ENCODE assay signal across 8 cellular contexts in the genomic region with DNA sequence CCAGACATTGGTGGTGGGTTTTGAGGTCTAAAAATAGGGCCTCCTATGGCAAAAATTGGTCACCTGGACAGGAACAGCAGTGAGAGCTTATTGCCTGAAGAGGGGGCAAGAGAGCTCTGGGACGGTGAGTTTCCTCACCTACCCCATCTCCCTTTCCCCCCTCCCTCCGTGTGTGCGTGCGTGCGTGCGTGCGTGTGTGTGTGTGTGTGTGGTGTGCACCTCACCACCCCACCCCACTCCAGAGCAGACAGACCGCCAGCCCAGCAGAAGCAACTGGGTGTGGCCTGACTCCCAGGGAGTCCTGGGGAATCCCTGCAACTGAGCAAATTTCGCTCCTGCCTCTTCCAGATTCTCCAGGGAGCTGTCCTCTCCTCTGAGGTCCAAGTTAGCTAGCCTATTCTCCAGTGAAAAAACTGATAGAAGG. TPM values are rescaled to one million over a fixed set of nuclear protein-coding genes. Genes with fewer than 3 reads are reported as not detected.
DNase-seq lines count a peak whose midpoint lies in the region; ATAC-seq and TF ChIP-seq lines count a peak whose summit lies in the region.

No MANE protein-coding gene starts in this region.

- peak overlapping the region; percentile 55 for H3K4me3 Mint-ChIP-seq in activated naive CD8-positive, alpha-beta T cell treated with anti-CD3 and anti-CD28 coated beads for 36 hours

- H3K4me1 ChIP-seq in heart right ventricle: peaks cover 0 to 60% (median 36%) of the 10 kb centered on the region in 9 donors

- H3K4me3 ChIP-seq in AG04449 (ENCODE audit: low read depth, low read length) (no peak overlapping the region), heart right ventricle (peak overlapping the region in 1 of 10 donors; percentile 12)

- H3K36me3 ChIP-seq in heart right ventricle: no peaks in the 10 kb centered on the region

- intact Hi-C loops in heart right ventricle (cut with DNase I) (loop anchor here in 7 of 10 donors (1.0 to 10.0 kb wide), 5 partner anchors 44 to 104 kb away; a partner anchor contains a TSS), sciatic nerve (cut with DNase I) (no loop called here)

- peak overlapping the region; percentile 85 for H3K27ac Mint-ChIP-seq in activated naive CD8-positive, alpha-beta T cell treated with anti-CD3 and anti-CD28 coated beads for 36 hours

- H3K4me1 Mint-ChIP-seq in activated naive CD8-positive, alpha-beta T cell treated with anti-CD3 and anti-CD28 coated beads for 36 hours: peaks cover 35% of the 10 kb centered on the region

- ATAC-seq in GM19023 (IDR thresholded peaks at IDR 0.05; ENCODE audit: unreplicated experiment) (peak; percentile 24), heart right ventricle (peak; percentile 22 to 62 (median 40)), sciatic nerve (peak; percentile 64), HG02970 (IDR thresholded peaks at IDR 0.05; ENCODE audit: low FRiP score, unreplicated experiment) (no peak)

- POLR2A ChIA-PET in AG04449 (lab: Yijun Ruan, JAX): interaction anchor here (3.0 kb wide), 1 partner anchor 43 kb away, joined by 20 read pairs; no protein-coding TSS in a partner anchor

- 6 to 13% methylated on average over 4 to 7 of the region's 9 CpGs for WGBS in heart right ventricle, 2 donors

- TF ChIP-seq CTCF in AG04449 (IDR thresholded peaks at IDR 0.05; ENCODE audit: insufficient read depth, low read length, missing control alignments) (peak; percentile 61), heart right ventricle (IDR thresholded peaks at IDR 0.05) (peak; percentile 39 to 70 (median 63))

- H3K27me3 ChIP-seq in heart right ventricle: peaks cover 0 to 51% (median 0%) of the 10 kb centered on the region in 7 donors

- no peaks in the 10 kb centered on the region for H3K9me3 ChIP-seq in heart right ventricle

- no peaks in the 10 kb centered on the region for H3K9me3 Mint-ChIP-seq in activated naive CD8-positive, alpha-beta T cell treated with anti-CD3 and anti-CD28 coated beads for 36 hours

- H3K27ac ChIP-seq in heart right ventricle: peak overlapping the region; percentile 74 to 92 (median 89)

- no peaks in the 10 kb centered on the region for H3K27me3 Mint-ChIP-seq in activated naive CD8-positive, alpha-beta T cell treated with anti-CD3 and anti-CD28 coated beads for 36 hours

- no peak for DNase-seq in AG04449 (ENCODE audit: low read depth, low spot score)
- peak; percentile 23 for DNase-seq in LoVo (ENCODE audit: low spot score)
- DNase-seq in SKM-1 (lab: John Stamatoyannopoulos, UW; ENCODE audit: unreplicated experiment): peak; percentile 31
- DNase-seq in activated naive CD8-positive, alpha-beta T cell treated with anti-CD3 and anti-CD28 coated beads for 36 hours: peak; percentile 71
- peak; percentile 72 to 74 for DNase-seq in heart right ventricle
- DNase-seq in sciatic nerve (ENCODE audit: low spot score): peak; percentile 79

- CTCF ChIA-PET in AG04449 (lab: Yijun Ruan, JAX): interaction anchor here (1.1 to 11.3 kb wide), 13 partner anchors 9 to 221 kb away, joined by 3 to 116 read pairs (median 5); a partner anchor contains a TSS

- peaks cover 4% of the 10 kb centered on the region for H3K36me3 Mint-ChIP-seq in activated naive CD8-positive, alpha-beta T cell treated with anti-CD3 and anti-CD28 coated beads for 36 hours

RNA-seq across cellular contexts. Expression of a gene that starts 44.7 kb away (rescaled TPM):
- 100 to 1,000 TPM; 123 to 129 TPM for total RNA-seq in activated naive CD8-positive, alpha-beta T cell treated with anti-CD3 and anti-CD28 coated beads for 36 hours
- total RNA-seq in heart right ventricle: 10 to 100 TPM; 19.5 to 31.6 (median 27.5) TPM
- polyA plus RNA-seq in heart right ventricle: 10 to 100 TPM in 1 of 2 donors, 1 to 10 TPM in 1; 4.9 to 26.1 TPM
- total RNA-seq in sciatic nerve: 32.1 TPM
